Comparison of ENCODE assay signal across 16 cellular contexts in genomic region chr11:13983081-13983751, GRCh38. TPM values are rescaled to one million over a fixed set of nuclear protein-coding genes. Genes with fewer than 3 reads are reported as not detected.
A peak's percentile ranks its signal among the peaks of the same experiment; 100 is the strongest.
DNase-seq lines count a peak whose midpoint lies in the region; ATAC-seq and TF ChIP-seq lines count a peak whose summit lies in the region.
"Had no signal": no experiment of that assay in that cellular context is flagged by ENCODE, and none has a peak within 500 bp of the region (broad histone marks: within the 10 kb centered on the region; RNA-seq: fewer than 3 reads in every experiment).

No MANE protein-coding gene starts in this region.

- no peak overlapping the region for H3K4me3 ChIP-seq in fibroblast of villous mesenchyme (ENCODE audit: low read depth, low read length)
- no peak overlapping the region for H3K4me3 ChIP-seq in muscle layer of colon (ENCODE audit: low read depth in 1 of 2, low read length in 2 of 2)
- no peak overlapping the region for H3K4me3 ChIP-seq in upper lobe of right lung
- H3K4me3 ChIP-seq in right lobe of liver, result no peak overlapping the region
- no peak overlapping the region for H3K4me3 ChIP-seq in tibial nerve
- H3K4me3 ChIP-seq: GM12878, pancreas had no signal

- H3K27ac ChIP-seq in muscle layer of colon (ENCODE audit: low read depth, low read length) (peak overlapping the region; percentile 59), upper lobe of right lung (peak overlapping the region; percentile 17), right lobe of liver (no peak overlapping the region), tibial nerve (no peak overlapping the region)
- H3K27ac ChIP-seq: epithelial cell of prostate, pancreas had no signal

- TF ChIP-seq EP300 in tibial nerve (IDR thresholded peaks at IDR 0.05), result no peak

- DNase-seq in amniotic epithelial cell (ENCODE audit: low read depth), result peak; percentile 21
- peak; percentile 79 for DNase-seq in fibroblast of villous mesenchyme (ENCODE audit: low read depth)
- no peak for DNase-seq in upper lobe of right lung
- DNase-seq in right lobe of liver, result no peak
- no peak for DNase-seq in tibial nerve (ENCODE audit: low spot score in 2 of 2)
- DNase-seq: activated naive CD4-positive, alpha-beta T cell treated with anti-CD3 and anti-CD28 coated beads for 36 hours; CD4-positive, CD25-positive, alpha-beta regulatory T cell; mesendoderm; NCI-H1092 treated with DMSO at 0.1 percent for 48 hours; pancreas; stimulated activated CD8-positive, alpha-beta memory T cell treated with anti-CD3 and anti-CD28 coated beads, Interleukin-4, amount 100 ng/mL, for 48 hours had no signal

- H3K9me3 ChIP-seq in muscle layer of colon (ENCODE audit: low read length) (no peaks in the 10 kb centered on the region), upper lobe of right lung (no peaks in the 10 kb centered on the region), right lobe of liver (no peaks in the 10 kb centered on the region), tibial nerve (no peaks in the 10 kb centered on the region)
- H3K9me3 ChIP-seq: pancreas had no signal

- no peak for TF ChIP-seq POLR2A in right lobe of liver (IDR thresholded peaks at IDR 0.05)
- TF ChIP-seq POLR2A in tibial nerve (IDR thresholded peaks at IDR 0.05), result no peak

- no peak overlapping the region for H3K9ac ChIP-seq in muscle layer of colon (ENCODE audit: low read length)

- peak; percentile 13 for ATAC-seq in upper lobe of right lung
- ATAC-seq in right lobe of liver, result no peak
- no peak for ATAC-seq in HG02852 (IDR thresholded peaks at IDR 0.05; ENCODE audit: unreplicated experiment)
- no peak for ATAC-seq in HG02642 (IDR thresholded peaks at IDR 0.05; ENCODE audit: poor library complexity, unreplicated experiment)
- ATAC-seq: GM12878 had no signal

- intact Hi-C loops in upper lobe of right lung (cut with DNase I) (no loop called here), right lobe of liver (cut with DNase I) (no loop called here)

- H3K36me3 ChIP-seq in muscle layer of colon (ENCODE audit: insufficient read depth, low read length) (no peaks in the 10 kb centered on the region), upper lobe of right lung (no peaks in the 10 kb centered on the region), right lobe of liver (no peaks in the 10 kb centered on the region), tibial nerve (no peaks in the 10 kb centered on the region)
- H3K36me3 ChIP-seq: pancreas had no signal

- WGBS in right lobe of liver (ENCODE audit: insufficient coverage, low coverage, low lambda C conversion rate, missing lambda C conversion rate), result 73% methylated on average over 9 of the region's 12 CpGs
- 55 to 59% methylated on average over 12 of the region's 12 CpGs for WGBS in tibial nerve, 2 donors

- H3K4me1 ChIP-seq in muscle layer of colon (ENCODE audit: insufficient read depth, low read length), result peaks cover 36% of the 10 kb centered on the region
- H3K4me1 ChIP-seq in upper lobe of right lung, result peaks cover 4% of the 10 kb centered on the region
- H3K4me1 ChIP-seq in right lobe of liver, result no peaks in the 10 kb centered on the region
- H3K4me1 ChIP-seq in tibial nerve, result no peaks in the 10 kb centered on the region
- H3K4me1 ChIP-seq: pancreas had no signal

- no peaks in the 10 kb centered on the region for H3K27me3 ChIP-seq in muscle layer of colon (ENCODE audit: control insufficient read depth in 1 of 2, insufficient read depth in 2 of 2, low read length in 2 of 2)
- no peaks in the 10 kb centered on the region for H3K27me3 ChIP-seq in upper lobe of right lung
- H3K27me3 ChIP-seq in right lobe of liver, result no peaks in the 10 kb centered on the region
- no peaks in the 10 kb centered on the region for H3K27me3 ChIP-seq in tibial nerve
- H3K27me3 ChIP-seq: pancreas had no signal

- TF ChIP-seq CTCF in fibroblast of villous mesenchyme (IDR thresholded peaks at IDR 0.05; ENCODE audit: insufficient read depth, low read depth, low read length) (no peak), upper lobe of right lung (IDR thresholded peaks at IDR 0.05) (no peak), right lobe of liver (IDR thresholded peaks at IDR 0.05) (no peak), tibial nerve (IDR thresholded peaks at IDR 0.05) (no peak)

RNA-seq across cellular contexts. Expression of gene SPON1, which starts 20.7 kb away (rescaled TPM):
- total RNA-seq in fibroblast of villous mesenchyme, result 0.32 and 0.43 TPM in 2 replicates
- total RNA-seq in upper lobe of right lung, result 76.8 TPM
- total RNA-seq in right lobe of liver, result 1 to 10 TPM in 4 of 6 experiments, under 1 TPM in 2; 0.51 to 2.4 (median 1.6) TPM
- total RNA-seq in tibial nerve, result 10 to 100 TPM; 13.5 to 33.9 (median 30.2) TPM

Comparison
In these comparisons a context has a peak if more than half of its experiments do, and no peak if none do; other contexts are left out.
1. DNase-seq: peak in amniotic epithelial cell (single experiment) and fibroblast of villous mesenchyme (single experiment); none in upper lobe of right lung (single experiment), right lobe of liver (0 of 3) and tibial nerve (0 of 2).
2. H3K27ac ChIP-seq: peak in muscle layer of colon (single experiment) and upper lobe of right lung (single experiment); none in right lobe of liver (0 of 3) and tibial nerve (0 of 4).
3. RNA of gene SPON1, which starts 20.7 kb away (total RNA-seq): 76.8 TPM in upper lobe of right lung (single experiment) and 13.5 to 33.9 TPM in tibial nerve; 0.51 to 2.4 TPM in right lobe of liver and 0.32 to 0.43 TPM in fibroblast of villous mesenchyme; every median in the first group is over 4 times any median in the second.